In the genomic region with DNA sequence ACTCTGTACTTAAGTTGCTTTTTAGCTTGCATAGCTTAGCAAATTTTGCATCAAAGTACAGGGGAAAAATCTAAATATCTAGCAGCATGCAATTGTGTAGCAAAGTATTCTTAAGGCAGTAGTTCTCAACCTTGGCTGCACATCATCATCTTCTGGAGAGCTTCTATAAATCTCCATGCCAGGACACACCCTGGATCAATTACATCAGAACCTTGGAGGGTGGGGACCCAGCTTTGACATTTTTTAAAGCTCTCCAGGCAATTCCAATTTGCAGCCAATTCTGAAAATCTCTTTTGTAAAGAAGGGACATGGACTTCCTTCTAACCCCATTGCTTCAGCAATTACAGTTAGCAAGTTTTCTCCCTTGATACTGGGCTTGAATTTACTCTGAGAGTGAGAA, we compare ENCODE assay signal across 1 cellular context.
TF ChIP-seq lines count a peak whose summit lies in the region.

No MANE protein-coding gene starts in this region.

TF ChIP-seq in GM23338, 12 proteins besides CTCF, POLR2A, EP300 and RAD21 (continued from another document):
- TF ChIP-seq, protein P1, sequence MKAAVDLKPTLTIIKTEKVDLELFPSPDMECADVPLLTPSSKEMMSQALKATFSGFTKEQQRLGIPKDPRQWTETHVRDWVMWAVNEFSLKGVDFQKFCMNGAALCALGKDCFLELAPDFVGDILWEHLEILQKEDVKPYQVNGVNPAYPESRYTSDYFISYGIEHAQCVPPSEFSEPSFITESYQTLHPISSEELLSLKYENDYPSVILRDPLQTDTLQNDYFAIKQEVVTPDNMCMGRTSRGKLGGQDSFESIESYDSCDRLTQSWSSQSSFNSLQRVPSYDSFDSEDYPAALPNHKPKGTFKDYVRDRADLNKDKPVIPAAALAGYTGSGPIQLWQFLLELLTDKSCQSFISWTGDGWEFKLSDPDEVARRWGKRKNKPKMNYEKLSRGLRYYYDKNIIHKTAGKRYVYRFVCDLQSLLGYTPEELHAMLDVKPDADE (IDR thresholded peaks at IDR 0.05), result no peak
- TF ChIP-seq CREB1 (CRISPR knock-in tag; IDR thresholded peaks at IDR 0.05; ENCODE audit: low read depth), result no peak
- TF ChIP-seq, protein P2, sequence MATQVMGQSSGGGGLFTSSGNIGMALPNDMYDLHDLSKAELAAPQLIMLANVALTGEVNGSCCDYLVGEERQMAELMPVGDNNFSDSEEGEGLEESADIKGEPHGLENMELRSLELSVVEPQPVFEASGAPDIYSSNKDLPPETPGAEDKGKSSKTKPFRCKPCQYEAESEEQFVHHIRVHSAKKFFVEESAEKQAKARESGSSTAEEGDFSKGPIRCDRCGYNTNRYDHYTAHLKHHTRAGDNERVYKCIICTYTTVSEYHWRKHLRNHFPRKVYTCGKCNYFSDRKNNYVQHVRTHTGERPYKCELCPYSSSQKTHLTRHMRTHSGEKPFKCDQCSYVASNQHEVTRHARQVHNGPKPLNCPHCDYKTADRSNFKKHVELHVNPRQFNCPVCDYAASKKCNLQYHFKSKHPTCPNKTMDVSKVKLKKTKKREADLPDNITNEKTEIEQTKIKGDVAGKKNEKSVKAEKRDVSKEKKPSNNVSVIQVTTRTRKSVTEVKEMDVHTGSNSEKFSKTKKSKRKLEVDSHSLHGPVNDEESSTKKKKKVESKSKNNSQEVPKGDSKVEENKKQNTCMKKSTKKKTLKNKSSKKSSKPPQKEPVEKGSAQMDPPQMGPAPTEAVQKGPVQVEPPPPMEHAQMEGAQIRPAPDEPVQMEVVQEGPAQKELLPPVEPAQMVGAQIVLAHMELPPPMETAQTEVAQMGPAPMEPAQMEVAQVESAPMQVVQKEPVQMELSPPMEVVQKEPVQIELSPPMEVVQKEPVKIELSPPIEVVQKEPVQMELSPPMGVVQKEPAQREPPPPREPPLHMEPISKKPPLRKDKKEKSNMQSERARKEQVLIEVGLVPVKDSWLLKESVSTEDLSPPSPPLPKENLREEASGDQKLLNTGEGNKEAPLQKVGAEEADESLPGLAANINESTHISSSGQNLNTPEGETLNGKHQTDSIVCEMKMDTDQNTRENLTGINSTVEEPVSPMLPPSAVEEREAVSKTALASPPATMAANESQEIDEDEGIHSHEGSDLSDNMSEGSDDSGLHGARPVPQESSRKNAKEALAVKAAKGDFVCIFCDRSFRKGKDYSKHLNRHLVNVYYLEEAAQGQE (IDR thresholded peaks at IDR 0.05; ENCODE audit: unreplicated experiment), result no peak
- no peak for TF ChIP-seq POLR2AphosphoS5 (IDR thresholded peaks at IDR 0.05; ENCODE audit: low read depth)
- TF ChIP-seq ZNF331 (CRISPR knock-in tag; IDR thresholded peaks at IDR 0.05; ENCODE audit: low read depth), result no peak
- TF ChIP-seq STAT1 (IDR thresholded peaks at IDR 0.05; ENCODE audit: unreplicated experiment), result no peak
- no peak for TF ChIP-seq NANOG (IDR thresholded peaks at IDR 0.05; ENCODE audit: borderline replicate concordance)
- TF ChIP-seq JUNB (IDR thresholded peaks at IDR 0.05; ENCODE audit: unreplicated experiment), result no peak
- no peak for TF ChIP-seq EZH2 (IDR thresholded peaks at IDR 0.05; ENCODE audit: low read depth, unreplicated experiment)
